ENCODE assay signal across 1 cellular context in the genomic region with DNA sequence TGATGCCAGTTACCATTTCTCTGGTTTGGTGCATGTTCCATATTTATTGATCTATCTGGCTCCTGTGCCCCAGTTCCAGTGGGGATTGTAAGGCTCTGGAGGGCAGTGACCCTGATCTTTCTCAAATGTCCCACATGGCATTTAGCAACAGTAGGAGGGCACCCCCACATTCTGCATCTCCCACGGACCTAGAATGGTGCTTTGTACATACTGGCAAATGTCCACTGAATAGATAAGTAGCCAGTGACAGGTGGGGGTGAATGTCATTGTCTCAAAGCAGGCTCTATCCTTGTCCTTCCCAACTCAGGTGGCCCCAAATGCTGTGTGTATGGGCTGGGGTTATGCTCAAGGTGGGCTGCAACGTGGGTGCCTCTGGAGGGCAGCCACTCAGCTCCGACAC.
TF ChIP-seq lines count a peak whose summit lies in the region.

No MANE protein-coding gene starts in this region.

TF ChIP-seq in GM23338, 12 proteins besides CTCF, POLR2A, EP300 and RAD21 (continued from another document):
- TF ChIP-seq REST (IDR thresholded peaks at IDR 0.05; ENCODE audit: unreplicated experiment): no peak
- no peak for TF ChIP-seq ETS1 (IDR thresholded peaks at IDR 0.05)
- no peak for TF ChIP-seq ZNF331 (CRISPR knock-in tag; IDR thresholded peaks at IDR 0.05; ENCODE audit: low read depth)
